ENCODE assay signal across 9 cellular contexts in the genomic region with DNA sequence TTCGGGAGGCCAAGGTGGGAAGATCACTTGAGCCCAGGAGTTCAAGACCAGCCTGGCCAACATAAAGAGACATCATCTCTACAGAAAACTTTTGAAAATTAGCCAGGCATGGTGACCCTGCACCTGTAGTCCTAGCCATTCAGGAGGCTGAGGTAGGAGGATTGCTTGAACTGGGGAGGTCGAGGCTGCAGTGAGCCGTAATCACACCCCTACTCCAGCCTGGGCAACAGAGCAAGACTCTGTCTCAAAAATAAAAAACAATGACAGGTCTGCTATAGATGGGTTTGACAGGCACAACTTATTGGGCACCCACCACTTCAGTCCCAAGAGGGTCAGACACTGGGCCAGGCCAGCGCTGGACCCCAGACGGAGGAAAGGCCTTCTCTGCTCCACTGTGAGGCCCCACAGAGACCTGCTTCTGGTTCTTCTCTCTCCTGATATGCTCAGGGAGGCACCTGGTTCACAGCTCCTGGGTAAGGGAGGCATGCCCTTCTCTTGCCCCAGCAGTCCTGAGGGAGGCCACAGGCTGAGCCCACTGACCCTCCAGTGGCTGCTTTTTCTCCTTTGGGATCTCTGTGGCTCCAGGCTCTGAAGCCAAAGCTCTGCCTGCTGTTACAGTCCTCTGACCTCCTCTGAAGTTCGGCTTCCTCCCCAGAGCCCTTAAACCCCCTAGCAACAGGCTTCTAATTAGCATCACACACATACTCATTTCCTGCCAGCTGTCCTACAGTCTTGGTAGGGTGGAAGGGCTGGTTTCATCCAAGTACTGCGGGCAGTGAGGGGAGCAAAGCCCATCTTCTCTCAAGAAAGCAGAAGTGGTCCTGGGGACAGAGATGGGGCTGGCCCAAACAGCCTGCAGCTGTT. TPM values are rescaled to one million over a fixed set of nuclear protein-coding genes. Genes with fewer than 3 reads are reported as not detected.
DNase-seq lines count a peak whose midpoint lies in the region; ATAC-seq and TF ChIP-seq lines count a peak whose summit lies in the region.
"Had no signal": no experiment of that assay in that cellular context is flagged by ENCODE, and none has a peak within 500 bp of the region (broad histone marks: within the 10 kb centered on the region; RNA-seq: fewer than 3 reads in every experiment).

No MANE protein-coding gene starts in this region.

- H3K4me2 ChIP-seq in neural progenitor cell = no peak overlapping the region

- H3K4me1 Mint-ChIP-seq in neural progenitor cell = peaks cover 21% of the 10 kb centered on the region

- ATAC-seq in HG03039 (IDR thresholded peaks at IDR 0.05; ENCODE audit: unreplicated experiment) = peak; percentile 89

- H4K20me1 ChIP-seq in neural progenitor cell (ENCODE audit: low read depth) = no peaks in the 10 kb centered on the region

- H3K36me3 Mint-ChIP-seq in neural progenitor cell = no peaks in the 10 kb centered on the region

- H3K4me3 Mint-ChIP-seq in neural progenitor cell = no peak overlapping the region

- no peaks in the 10 kb centered on the region for H3K9me3 ChIP-seq in neural progenitor cell (ENCODE audit: low read depth)

- no peaks in the 10 kb centered on the region for H3K9me3 Mint-ChIP-seq in neural progenitor cell

- H3F3A ChIP-seq in neural progenitor cell (ENCODE audit: low read depth) = no peaks in the 10 kb centered on the region

- no peaks in the 10 kb centered on the region for H3K36me3 ChIP-seq in neural progenitor cell

- H3K27ac Mint-ChIP-seq in neural progenitor cell = peak overlapping the region; percentile 84

- TF ChIP-seq CTCF in cardiac fibroblast (IDR thresholded peaks at IDR 0.05; ENCODE audit: low read depth, low read length) = no peak
- no peak for TF ChIP-seq CTCF in neural progenitor cell (IDR thresholded peaks at IDR 0.05)
- TF ChIP-seq CTCF in coronary artery (IDR thresholded peaks at IDR 0.05) = no peak

- H3K27ac ChIP-seq in neural progenitor cell = peak overlapping the region; percentile 65
- no peak overlapping the region for H3K27ac ChIP-seq in coronary artery

- peak; percentile 55 for TF ChIP-seq POLR2A in GM18951 (IDR thresholded peaks at IDR 0.05; ENCODE audit: extremely low read depth, insufficient read depth, insufficient read length)

- in situ Hi-C loops in GM18951 (cut with MboI; ENCODE audit: low sequenced_read_pairs, unreplicated experiment) = no loop called here
- in situ Hi-C loops in ACHN (cut with HindIII; ENCODE audit: low pct_ligation_motif_present, low pct_unique_long_range_greater_than_20kb, low sequenced_read_pairs) = no loop called here

- no peaks in the 10 kb centered on the region for H3K27me3 ChIP-seq in neural progenitor cell

- peak overlapping the region; percentile 82 for H2AFZ ChIP-seq in neural progenitor cell (replicated peaks)

- peaks cover 2% of the 10 kb centered on the region for H3K27me3 Mint-ChIP-seq in neural progenitor cell (ENCODE audit: insufficient read depth, low read depth)

- H3K4me1 ChIP-seq in neural progenitor cell = peaks cover 8% of the 10 kb centered on the region

- no peak overlapping the region for H3K9ac ChIP-seq in neural progenitor cell

- no peaks in the 10 kb centered on the region for H3K79me2 ChIP-seq in neural progenitor cell (ENCODE audit: low read depth)

- DNase-seq in DMS 273 treated with DMSO at 0.1 percent for 48 hours (lab: John Stamatoyannopoulos, UW) (peak; percentile 90), NCI-H82 (lab: John Stamatoyannopoulos, UW) (peak; percentile 90), cardiac fibroblast (ENCODE audit: low read depth in 2 of 2) (peak; percentile 77 to 82), neural progenitor cell (ENCODE audit: low spot score) (no peak), coronary artery (ENCODE audit: low spot score) (no peak), ACHN (no peak)

- H3K4me3 ChIP-seq in cardiac fibroblast (replicated peaks in 1 of 2; ENCODE audit: low read depth in 2 of 2, low read length in 2 of 2) = no peak overlapping the region
- no peak overlapping the region for H3K4me3 ChIP-seq in neural progenitor cell
- H3K4me3 ChIP-seq in coronary artery = no peak overlapping the region

RNA-seq across cellular contexts. Expression of gene S100A16, which starts 14.4 kb away (rescaled TPM):
- total RNA-seq in neural progenitor cell (ENCODE audit: low replicate concordance) = 12.4 and 13.1 TPM in 2 replicates

RNA-seq across cellular contexts. Expression of gene S100A14, which starts 17.6 kb away (rescaled TPM):
- total RNA-seq in neural progenitor cell (ENCODE audit: low replicate concordance) = not detected in 2 replicates
- total RNA-seq: skeletal muscle tissue had no signal

RNA-seq across cellular contexts. Expression of gene S100A13, which starts 28.8 kb away (rescaled TPM):
- 78.9 and 87.4 TPM in 2 replicates for total RNA-seq in neural progenitor cell (ENCODE audit: low replicate concordance)

RNA-seq across cellular contexts. Expression of gene S100A1, which starts 29.7 kb away (rescaled TPM):
- total RNA-seq in neural progenitor cell (ENCODE audit: low replicate concordance) = 0.74 TPM in 1 of 2 replicates, not detected in the other

RNA-seq across cellular contexts. Expression of gene S100A2, which starts 32.9 kb away (rescaled TPM):
- total RNA-seq in neural progenitor cell (ENCODE audit: low replicate concordance) = not detected in 2 replicates
- total RNA-seq: skeletal muscle tissue had no signal

Comparison
In these comparisons a context has a peak if more than half of its experiments do, and no peak if none do; other contexts are left out.
1. DNase-seq: peak in DMS 273 treated with DMSO at 0.1 percent for 48 hours (single experiment), NCI-H82 (single experiment) and cardiac fibroblast (2 of 2); none in neural progenitor cell (single experiment), coronary artery (single experiment) and ACHN (single experiment).